ENCODE assay signal across 9 cellular contexts in genomic region chr11:19185516-19186052, GRCh38. TPM values are rescaled to one million over a fixed set of nuclear protein-coding genes. Genes with fewer than 3 reads are reported as not detected.
"Had no signal": no experiment of that assay in that cellular context is flagged by ENCODE, and none has a peak within 500 bp of the region (broad histone marks: within the 10 kb centered on the region; RNA-seq: fewer than 3 reads in every experiment).

No MANE protein-coding gene starts in this region.

- ATAC-seq: GM23338, K562 had no signal

- DNase-seq: H9, HCEC 1CT, HFFc6, IMR-90, KG1 had no signal

- H3K4me3 ChIP-seq: GM23338, K562 had no signal

RNA-seq across cellular contexts. Expression of gene CSRP3, which starts 16.2 kb away (rescaled TPM):
- total RNA-seq: GM23338, H1, H9, HFFc6, HT-29, IMR-90 had no signal
- polyA plus RNA-seq: GM23338, H1, IMR-90, K562 had no signal
